Comparison of ENCODE assay signal across 9 cellular contexts in the genomic region with DNA sequence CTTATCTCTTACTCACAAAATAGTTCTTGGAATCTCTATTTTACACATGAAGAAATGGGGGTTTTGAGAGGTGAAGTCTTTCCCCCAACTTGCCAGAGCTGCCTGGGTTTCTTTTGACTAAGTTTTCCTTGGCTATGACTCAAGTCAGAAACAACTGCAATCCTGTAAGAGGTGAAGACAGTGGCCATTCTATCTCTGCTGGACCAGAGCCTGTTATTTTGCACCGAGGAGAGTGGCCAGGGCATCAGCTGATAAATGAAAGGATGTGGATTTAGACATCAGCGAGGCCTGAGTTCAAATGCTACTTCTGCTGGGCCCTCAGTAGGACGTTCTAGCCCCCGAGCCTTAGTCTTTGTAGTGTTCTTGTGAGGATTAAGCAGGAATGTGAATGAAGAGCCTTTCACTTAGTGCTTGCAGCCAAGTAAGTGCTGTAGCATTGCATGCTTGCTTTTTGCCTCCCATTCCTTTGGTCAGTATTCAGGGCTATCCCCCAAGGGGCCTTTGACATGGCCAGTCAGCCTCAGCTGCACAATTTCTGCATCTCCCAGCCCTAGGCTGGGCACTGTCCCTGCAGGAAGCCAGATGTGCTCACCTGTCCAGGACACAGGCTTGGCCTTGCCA. TPM values are rescaled to one million over a fixed set of nuclear protein-coding genes. Genes with fewer than 3 reads are reported as not detected.
DNase-seq lines count a peak whose midpoint lies in the region; ATAC-seq, FAIRE-seq and TF ChIP-seq lines count a peak whose summit lies in the region.
"Had no signal": no experiment of that assay in that cellular context is flagged by ENCODE, and none has a peak within 500 bp of the region (broad histone marks: within the 10 kb centered on the region; RNA-seq: fewer than 3 reads in every experiment).

No MANE protein-coding gene starts in this region.

- peaks cover 0 to 20% of the 10 kb centered on the region in 2 experiments; a peak in 2 of 4 replicates for H3K79me1 ChIP-seq in IMR-90 (ENCODE audit: low read depth in 1 of 2, low read length in 2 of 2)

- H3K36me3 ChIP-seq in BLaER1, result no peaks in the 10 kb centered on the region
- H3K36me3 ChIP-seq in IMR-90 (ENCODE audit: control insufficient read depth, insufficient read depth, low read length), result no peaks in the 10 kb centered on the region

- no peak for FAIRE-seq in RCC 7860 (lab: Jason Lieb, UNC)

- dilution Hi-C loops in IMR-90 (cut with HindIII; ENCODE audit: low sequenced_read_pairs, unreplicated experiment), result no loop called here

- no peak overlapping the region for H2BK120ac ChIP-seq in IMR-90 (ENCODE audit: low read depth, low read length)

- no peaks in the 10 kb centered on the region for H3K9me3 Mint-ChIP-seq in natural killer cell treated with Interleukin-12 subunit alpha and Interleukin-12 subunit beta and Interleukin-15 and Interleukin-18, amount 100 ng/mL, for 72 hours

- no peak overlapping the region for H2BK15ac ChIP-seq in IMR-90 (ENCODE audit: low read depth, low read length)

- H3K18ac ChIP-seq in IMR-90 (ENCODE audit: low read depth, low read length), result no peak overlapping the region

- TF ChIP-seq RAD21 in IMR-90 (IDR thresholded peaks at IDR 0.05; ENCODE audit: low read length), result no peak

- DNase-seq in IMR-90, result peak; percentile 16
- peak; percentile 46 for DNase-seq in choroid plexus epithelial cell (ENCODE audit: low read depth)
- DNase-seq in natural killer cell treated with Interleukin-12 subunit alpha and Interleukin-12 subunit beta and Interleukin-15 and Interleukin-18, amount 100 ng/mL, for 72 hours (ENCODE audit: low spot score), result no peak
- DNase-seq in DMS79 (lab: John Stamatoyannopoulos, UW), result no peak
- DNase-seq in RCC 7860 (ENCODE audit: low spot score), result no peak
- DNase-seq: NK-92 treated with Interleukin-12 subunit alpha and Interleukin-12 subunit beta, amount 100 ng/mL, for 24 hours had no signal

- H3K27me3 ChIP-seq in BLaER1, result no peaks in the 10 kb centered on the region
- no peaks in the 10 kb centered on the region for H3K27me3 ChIP-seq in IMR-90 (ENCODE audit: control insufficient read depth, insufficient read depth, low read length)

- CTCF ChIA-PET in IMR-90 (lab: Yijun Ruan, JAX), result no interaction called here

- in situ Hi-C loops in IMR-90 (cut with MboI; ENCODE audit: low sequenced_read_pairs), result no loop called here

- H3K4me1 Mint-ChIP-seq in natural killer cell treated with Interleukin-12 subunit alpha and Interleukin-12 subunit beta and Interleukin-15 and Interleukin-18, amount 100 ng/mL, for 72 hours (ENCODE audit: low read depth in 2 of 2), result peaks cover 37 to 46% of the 10 kb centered on the region in 2 donors

- H2BK20ac ChIP-seq in IMR-90 (ENCODE audit: low read depth, low read length), result no peak overlapping the region

- no TSS peak for BruUV-seq in IMR-90 (replicated peaks; lab: Mats Ljungman, UMichigan)

- peak overlapping the region; percentile 93 for H3K4me3 Mint-ChIP-seq in natural killer cell treated with Interleukin-12 subunit alpha and Interleukin-12 subunit beta and Interleukin-15 and Interleukin-18, amount 100 ng/mL, for 72 hours

- H3K36me3 Mint-ChIP-seq in natural killer cell treated with Interleukin-12 subunit alpha and Interleukin-12 subunit beta and Interleukin-15 and Interleukin-18, amount 100 ng/mL, for 72 hours, result no peaks in the 10 kb centered on the region

- H3K4me3 ChIP-seq in BLaER1 (no peak overlapping the region), IMR-90 (ENCODE audit: insufficient read depth, low read depth, low read length) (no peak overlapping the region), choroid plexus epithelial cell (ENCODE audit: low read depth, low read length) (no peak overlapping the region)

- H2AK5ac ChIP-seq in IMR-90 (ENCODE audit: low read depth, low read length), result no peak overlapping the region; the same call in 1 of the 2 replicates

- TF ChIP-seq CTCF in IMR-90 (conservative IDR thresholded peaks at IDR 0.05; ENCODE audit: low read depth, low read length), result no peak
- no peak for TF ChIP-seq CTCF in choroid plexus epithelial cell (conservative IDR thresholded peaks at IDR 0.05; ENCODE audit: low read depth, low read length)

- H3K27ac ChIP-seq in BLaER1 (peak overlapping the region; percentile 80), IMR-90 (ENCODE audit: insufficient read depth, low read length) (no peak overlapping the region)

- H3K4me1 ChIP-seq in BLaER1 (peaks cover 50% of the 10 kb centered on the region), IMR-90 (ENCODE audit: control insufficient read depth, insufficient read depth, low read length) (peaks cover 8% of the 10 kb centered on the region; the same call in 1 of the 2 replicates)

- peak overlapping the region; percentile 97 for H3K27ac Mint-ChIP-seq in natural killer cell treated with Interleukin-12 subunit alpha and Interleukin-12 subunit beta and Interleukin-15 and Interleukin-18, amount 100 ng/mL, for 72 hours

- H4K20me1 ChIP-seq in BLaER1 (no peaks in the 10 kb centered on the region), IMR-90 (ENCODE audit: insufficient read depth, low read length) (no peaks in the 10 kb centered on the region; the same call in 1 of the 2 replicates)

- no peak for TF ChIP-seq POLR2A in IMR-90 (IDR thresholded peaks at IDR 0.05; ENCODE audit: low read depth, low read length)

- peak; percentile 66 for ATAC-seq in IMR-90 (ENCODE audit: low read depth)
- peak; percentile 38 to 51 for ATAC-seq in natural killer cell treated with Interleukin-12 subunit alpha and Interleukin-12 subunit beta and Interleukin-15 and Interleukin-18, amount 100 ng/mL, for 72 hours
- ATAC-seq in GM19452 (IDR thresholded peaks at IDR 0.05; ENCODE audit: unreplicated experiment), result no peak
- no peak for ATAC-seq in GM21360 (IDR thresholded peaks at IDR 0.05; ENCODE audit: unreplicated experiment)

- H3K23ac ChIP-seq in IMR-90 (ENCODE audit: low read depth, low read length), result no peak overlapping the region

- H2AK9ac ChIP-seq in IMR-90 (replicated peaks; ENCODE audit: low read depth, low read length, poor library complexity), result no peak overlapping the region

- no peak overlapping the region for H3K56ac ChIP-seq in IMR-90 (ENCODE audit: extremely low read depth, insufficient read depth, low read length)

- POLR2A ChIA-PET in IMR-90 (lab: Charles Lee; ENCODE audit: unreplicated experiment), result no interaction called here

- no peak overlapping the region for H3K14ac ChIP-seq in IMR-90 (replicated peaks; ENCODE audit: low read depth, low read length)

- H3K27me3 Mint-ChIP-seq in natural killer cell treated with Interleukin-12 subunit alpha and Interleukin-12 subunit beta and Interleukin-15 and Interleukin-18, amount 100 ng/mL, for 72 hours, result no peaks in the 10 kb centered on the region

- no peaks in the 10 kb centered on the region for H3K9me3 ChIP-seq in BLaER1
- no peaks in the 10 kb centered on the region for H3K9me3 ChIP-seq in IMR-90 (ENCODE audit: control insufficient read depth, insufficient read depth, low read length)

- no peak overlapping the region for H2AFZ ChIP-seq in IMR-90 (replicated peaks; ENCODE audit: low read length, poor library complexity)

- H3K4me2 ChIP-seq in BLaER1, result peak overlapping the region; percentile 82
- H3K4me2 ChIP-seq in IMR-90 (ENCODE audit: low read depth, low read length), result no peak overlapping the region

- no peak overlapping the region for H4K8ac ChIP-seq in IMR-90 (ENCODE audit: low read depth in 2 of 2, low read length in 2 of 2)

- H3K9ac ChIP-seq in BLaER1, result no peak overlapping the region
- H3K9ac ChIP-seq in IMR-90 (ENCODE audit: low read depth, low read length), result no peak overlapping the region

- intact Hi-C loops in IMR-90 (cut with micrococcal nuclease), result no loop called here

- H4K5ac ChIP-seq in IMR-90 (ENCODE audit: low read depth, low read length), result no peak overlapping the region

- no peak overlapping the region for H2BK5ac ChIP-seq in IMR-90 (ENCODE audit: low read depth, low read length, poor library complexity, severe bottlenecking)

- WGBS in IMR-90 (ENCODE audit: extremely low coverage in 2 of 2, insufficient read length in 1 of 2), 2 experiments, result 52% methylated on average over 2 of the region's 4 CpGs; no CpG with 5 or more reads in 1 of the 2 experiments

- no peak overlapping the region for H3K4ac ChIP-seq in IMR-90 (ENCODE audit: low read depth, low read length)

- H4K91ac ChIP-seq in IMR-90 (ENCODE audit: insufficient read depth, low read depth, low read length), result no peak overlapping the region

- no peaks in the 10 kb centered on the region for H3K9me1 ChIP-seq in IMR-90 (ENCODE audit: insufficient read depth, low read length)

TF ChIP-seq in IMR-90, 13 proteins besides CTCF, POLR2A, EP300 and RAD21:
- no peak for TF ChIP-seq MAZ (IDR thresholded peaks at IDR 0.05; ENCODE audit: borderline replicate concordance, low read depth, low read length)
- TF ChIP-seq, protein P1, sequence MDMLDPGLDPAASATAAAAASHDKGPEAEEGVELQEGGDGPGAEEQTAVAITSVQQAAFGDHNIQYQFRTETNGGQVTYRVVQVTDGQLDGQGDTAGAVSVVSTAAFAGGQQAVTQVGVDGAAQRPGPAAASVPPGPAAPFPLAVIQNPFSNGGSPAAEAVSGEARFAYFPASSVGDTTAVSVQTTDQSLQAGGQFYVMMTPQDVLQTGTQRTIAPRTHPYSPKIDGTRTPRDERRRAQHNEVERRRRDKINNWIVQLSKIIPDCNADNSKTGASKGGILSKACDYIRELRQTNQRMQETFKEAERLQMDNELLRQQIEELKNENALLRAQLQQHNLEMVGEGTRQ (IDR thresholded peaks at IDR 0.05; ENCODE audit: low read depth, low read length), result no peak
- no peak for TF ChIP-seq RFX5 (IDR thresholded peaks at IDR 0.05; ENCODE audit: low read depth, low read length)

RNA-seq across cellular contexts. Expression of a gene that starts 30.3 kb away (rescaled TPM):
- 0.54 and 0.56 TPM in 2 replicates for total RNA-seq in IMR-90 (2012; rRNA removed)
- 3.5 TPM in 2 replicates for polyA plus RNA-seq in IMR-90 (2012; rRNA removed)
- polyA plus RNA-seq in IMR-90 (2012; cell fraction: cytosol; rRNA removed), result 3.2 and 3.5 TPM in 2 replicates
- polyA plus RNA-seq in IMR-90 (2012; cell fraction: nucleus; rRNA removed; ENCODE audit: low replicate concordance), result 9.6 and 15.9 TPM in 2 replicates
- 1 to 10 TPM; 5.9 to 8.3 TPM for total RNA-seq in natural killer cell treated with Interleukin-12 subunit alpha and Interleukin-12 subunit beta and Interleukin-15 and Interleukin-18, amount 100 ng/mL, for 72 hours

RNA-seq across cellular contexts. Expression of a gene that starts 48.6 kb away (rescaled TPM):
- 24.7 and 26.0 TPM in 2 replicates for total RNA-seq in IMR-90 (2012; rRNA removed)
- polyA plus RNA-seq in IMR-90 (2012; rRNA removed), result 17.8 and 18.9 TPM in 2 replicates
- 12.8 and 21.9 TPM in 2 replicates for polyA plus RNA-seq in IMR-90 (2012; cell fraction: cytosol; rRNA removed)
- polyA plus RNA-seq in IMR-90 (2012; cell fraction: nucleus; rRNA removed; ENCODE audit: low replicate concordance), result 9.1 and 9.2 TPM in 2 replicates
- total RNA-seq in natural killer cell treated with Interleukin-12 subunit alpha and Interleukin-12 subunit beta and Interleukin-15 and Interleukin-18, amount 100 ng/mL, for 72 hours, result under 1 TPM; 0.50 to 0.67 TPM

Comparison
In these comparisons a context has a peak if more than half of its experiments do, and no peak if none do; other contexts are left out.
1. ATAC-seq: peak in IMR-90 (single experiment) and natural killer cell treated with Interleukin-12 subunit alpha and Interleukin-12 subunit beta and Interleukin-15 and Interleukin-18, amount 100 ng/mL, for 72 hours (2 of 2); none in GM19452 (single experiment) and GM21360 (single experiment).
2. DNase-seq: peak in IMR-90 (single experiment) and choroid plexus epithelial cell (single experiment); none in natural killer cell treated with Interleukin-12 subunit alpha and Interleukin-12 subunit beta and Interleukin-15 and Interleukin-18, amount 100 ng/mL, for 72 hours (single experiment), DMS79 (single experiment) and RCC 7860 (single experiment).
3. RNA of a gene that starts 48.6 kb away (total RNA-seq): 24.7 to 26.0 TPM in IMR-90; 0.50 to 0.67 TPM in natural killer cell treated with Interleukin-12 subunit alpha and Interleukin-12 subunit beta and Interleukin-15 and Interleukin-18, amount 100 ng/mL, for 72 hours; every median in the first group is over 10 times any median in the second.